32 cellular contexts compared by ENCODE assay signal in genomic region chr11:110982214-110982613, GRCh38.
"Had no signal": no experiment of that assay in that cellular context is flagged by ENCODE, and none has a peak within 500 bp of the region (broad histone marks: within the 10 kb centered on the region; RNA-seq: fewer than 3 reads in every experiment).

No MANE protein-coding gene starts in this region.

- H3K27ac ChIP-seq: PC-9, RWPE1, SJCRH30, SK-N-MC had no signal

- H3K36me3 ChIP-seq: MG63, SJCRH30 had no signal

- H3K4me1 Mint-ChIP-seq: T-cell had no signal

- H3K4me1 ChIP-seq: SJCRH30 had no signal

- H3K9me3 ChIP-seq: MG63, SJCRH30 had no signal

- H3K27me3 ChIP-seq: MG63, SJCRH30 had no signal

- H2AFZ ChIP-seq: PC-9 had no signal

- H3K4me3 Mint-ChIP-seq: T-cell had no signal

- H3K36me3 Mint-ChIP-seq: T-cell had no signal

- H3K27me3 Mint-ChIP-seq: T-cell had no signal

- DNase-seq: Kasumi-1, MG63, NCI-H1092, NCI-H1105 treated with DMSO at 0.1 percent for 48 hours, NCI-H1417, NCI-H1436, NCI-H146, NCI-H1694, NCI-H187, NCI-H1930, NCI-H2029 treated with DMSO at 0.1 percent for 48 hours, NCI-H2081 treated with DMSO at 0.1 percent for 48 hours, NCI-H2107, NCI-H2171, NCI-H226, NCI-H446 treated with DMSO at 0.1 percent for 48 hours, NCI-H510A, NCI-H524, NCI-H526, NCI-H69, NCI-H748 treated with DMSO at 0.1 percent for 48 hours, NCI-H82, PC-9, SHP77, SIG-M5, SJCRH30, T-cell had no signal

- H3K4me3 ChIP-seq: MG63, PC-9, SJCRH30, SK-N-MC had no signal

- H3K4me2 ChIP-seq: PC-9 had no signal

- ATAC-seq: Panc1, Right ventricle myocardium inferior, SK-N-SH treated with all-trans-retinoic acid at 6 μM for 48 hours, T-cell had no signal

- H3K27ac Mint-ChIP-seq: T-cell had no signal
